ENCODE assay signal across 1 cellular context in the genomic region with DNA sequence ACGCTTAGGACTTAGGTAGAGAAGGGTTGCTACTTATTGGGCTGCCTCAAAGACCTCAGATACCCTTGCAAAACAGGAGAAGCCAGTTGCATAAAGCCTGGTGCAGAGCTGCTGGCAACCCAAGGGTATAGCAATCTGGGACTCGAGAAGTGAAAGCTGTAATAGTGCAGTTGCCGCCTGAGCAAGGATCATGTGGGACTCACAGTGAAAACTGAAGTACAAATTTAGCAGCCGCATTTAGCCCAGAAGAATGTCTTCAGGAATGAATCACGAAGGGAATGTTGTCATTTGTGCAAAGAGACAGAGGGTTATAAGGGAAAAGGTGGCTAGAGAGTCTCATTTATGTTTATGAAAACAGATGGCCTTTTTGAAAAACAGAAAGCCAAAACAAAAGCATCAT.
TF ChIP-seq lines count a peak whose summit lies in the region.

No MANE protein-coding gene starts in this region.

TF ChIP-seq in GM23338, 12 proteins besides CTCF, POLR2A, EP300 and RAD21 (continued from another document):
- TF ChIP-seq, protein P1, sequence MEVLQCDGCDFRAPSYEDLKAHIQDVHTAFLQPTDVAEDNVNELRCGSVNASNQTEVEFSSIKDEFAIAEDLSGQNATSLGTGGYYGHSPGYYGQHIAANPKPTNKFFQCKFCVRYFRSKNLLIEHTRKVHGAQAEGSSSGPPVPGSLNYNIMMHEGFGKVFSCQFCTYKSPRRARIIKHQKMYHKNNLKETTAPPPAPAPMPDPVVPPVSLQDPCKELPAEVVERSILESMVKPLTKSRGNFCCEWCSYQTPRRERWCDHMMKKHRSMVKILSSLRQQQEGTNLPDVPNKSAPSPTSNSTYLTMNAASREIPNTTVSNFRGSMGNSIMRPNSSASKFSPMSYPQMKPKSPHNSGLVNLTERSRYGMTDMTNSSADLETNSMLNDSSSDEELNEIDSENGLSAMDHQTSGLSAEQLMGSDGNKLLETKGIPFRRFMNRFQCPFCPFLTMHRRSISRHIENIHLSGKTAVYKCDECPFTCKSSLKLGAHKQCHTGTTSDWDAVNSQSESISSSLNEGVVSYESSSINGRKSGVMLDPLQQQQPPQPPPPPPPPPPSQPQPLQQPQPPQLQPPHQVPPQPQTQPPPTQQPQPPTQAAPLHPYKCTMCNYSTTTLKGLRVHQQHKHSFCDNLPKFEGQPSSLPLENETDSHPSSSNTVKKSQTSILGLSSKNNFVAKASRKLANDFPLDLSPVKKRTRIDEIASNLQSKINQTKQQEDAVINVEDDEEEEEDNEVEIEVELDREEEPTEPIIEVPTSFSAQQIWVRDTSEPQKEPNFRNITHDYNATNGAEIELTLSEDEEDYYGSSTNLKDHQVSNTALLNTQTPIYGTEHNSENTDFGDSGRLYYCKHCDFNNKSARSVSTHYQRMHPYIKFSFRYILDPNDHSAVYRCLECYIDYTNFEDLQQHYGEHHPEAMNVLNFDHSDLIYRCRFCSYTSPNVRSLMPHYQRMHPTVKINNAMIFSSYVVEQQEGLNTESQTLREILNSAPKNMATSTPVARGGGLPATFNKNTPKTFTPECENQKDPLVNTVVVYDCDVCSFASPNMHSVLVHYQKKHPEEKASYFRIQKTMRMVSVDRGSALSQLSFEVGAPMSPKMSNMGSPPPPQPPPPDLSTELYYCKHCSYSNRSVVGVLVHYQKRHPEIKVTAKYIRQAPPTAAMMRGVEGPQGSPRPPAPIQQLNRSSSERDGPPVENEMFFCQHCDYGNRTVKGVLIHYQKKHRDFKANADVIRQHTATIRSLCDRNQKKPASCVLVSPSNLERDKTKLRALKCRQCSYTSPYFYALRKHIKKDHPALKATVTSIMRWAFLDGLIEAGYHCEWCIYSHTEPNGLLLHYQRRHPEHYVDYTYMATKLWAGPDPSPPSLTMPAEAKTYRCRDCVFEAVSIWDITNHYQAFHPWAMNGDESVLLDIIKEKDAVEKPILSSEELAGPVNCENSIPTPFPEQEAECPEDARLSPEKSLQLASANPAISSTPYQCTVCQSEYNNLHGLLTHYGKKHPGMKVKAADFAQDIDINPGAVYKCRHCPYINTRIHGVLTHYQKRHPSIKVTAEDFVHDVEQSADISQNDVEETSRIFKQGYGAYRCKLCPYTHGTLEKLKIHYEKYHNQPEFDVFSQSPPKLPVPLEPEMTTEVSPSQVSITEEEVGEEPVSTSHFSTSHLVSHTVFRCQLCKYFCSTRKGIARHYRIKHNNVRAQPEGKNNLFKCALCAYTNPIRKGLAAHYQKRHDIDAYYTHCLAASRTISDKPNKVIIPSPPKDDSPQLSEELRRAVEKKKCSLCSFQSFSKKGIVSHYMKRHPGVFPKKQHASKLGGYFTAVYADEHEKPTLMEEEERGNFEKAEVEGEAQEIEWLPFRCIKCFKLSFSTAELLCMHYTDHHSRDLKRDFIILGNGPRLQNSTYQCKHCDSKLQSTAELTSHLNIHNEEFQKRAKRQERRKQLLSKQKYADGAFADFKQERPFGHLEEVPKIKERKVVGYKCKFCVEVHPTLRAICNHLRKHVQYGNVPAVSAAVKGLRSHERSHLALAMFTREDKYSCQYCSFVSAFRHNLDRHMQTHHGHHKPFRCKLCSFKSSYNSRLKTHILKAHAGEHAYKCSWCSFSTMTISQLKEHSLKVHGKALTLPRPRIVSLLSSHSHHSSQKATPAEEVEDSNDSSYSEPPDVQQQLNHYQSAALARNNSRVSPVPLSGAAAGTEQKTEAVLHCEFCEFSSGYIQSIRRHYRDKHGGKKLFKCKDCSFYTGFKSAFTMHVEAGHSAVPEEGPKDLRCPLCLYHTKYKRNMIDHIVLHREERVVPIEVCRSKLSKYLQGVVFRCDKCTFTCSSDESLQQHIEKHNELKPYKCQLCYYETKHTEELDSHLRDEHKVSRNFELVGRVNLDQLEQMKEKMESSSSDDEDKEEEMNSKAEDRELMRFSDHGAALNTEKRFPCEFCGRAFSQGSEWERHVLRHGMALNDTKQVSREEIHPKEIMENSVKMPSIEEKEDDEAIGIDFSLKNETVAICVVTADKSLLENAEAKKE (CRISPR knock-in tag; IDR thresholded peaks at IDR 0.05) = no peak
- TF ChIP-seq POLR2AphosphoS5 (IDR thresholded peaks at IDR 0.05; ENCODE audit: low read depth) = no peak
- TF ChIP-seq EZH2 (IDR thresholded peaks at IDR 0.05; ENCODE audit: low read depth, unreplicated experiment) = no peak
- TF ChIP-seq, protein P2, sequence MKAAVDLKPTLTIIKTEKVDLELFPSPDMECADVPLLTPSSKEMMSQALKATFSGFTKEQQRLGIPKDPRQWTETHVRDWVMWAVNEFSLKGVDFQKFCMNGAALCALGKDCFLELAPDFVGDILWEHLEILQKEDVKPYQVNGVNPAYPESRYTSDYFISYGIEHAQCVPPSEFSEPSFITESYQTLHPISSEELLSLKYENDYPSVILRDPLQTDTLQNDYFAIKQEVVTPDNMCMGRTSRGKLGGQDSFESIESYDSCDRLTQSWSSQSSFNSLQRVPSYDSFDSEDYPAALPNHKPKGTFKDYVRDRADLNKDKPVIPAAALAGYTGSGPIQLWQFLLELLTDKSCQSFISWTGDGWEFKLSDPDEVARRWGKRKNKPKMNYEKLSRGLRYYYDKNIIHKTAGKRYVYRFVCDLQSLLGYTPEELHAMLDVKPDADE (IDR thresholded peaks at IDR 0.05) = no peak
- TF ChIP-seq, protein P3, sequence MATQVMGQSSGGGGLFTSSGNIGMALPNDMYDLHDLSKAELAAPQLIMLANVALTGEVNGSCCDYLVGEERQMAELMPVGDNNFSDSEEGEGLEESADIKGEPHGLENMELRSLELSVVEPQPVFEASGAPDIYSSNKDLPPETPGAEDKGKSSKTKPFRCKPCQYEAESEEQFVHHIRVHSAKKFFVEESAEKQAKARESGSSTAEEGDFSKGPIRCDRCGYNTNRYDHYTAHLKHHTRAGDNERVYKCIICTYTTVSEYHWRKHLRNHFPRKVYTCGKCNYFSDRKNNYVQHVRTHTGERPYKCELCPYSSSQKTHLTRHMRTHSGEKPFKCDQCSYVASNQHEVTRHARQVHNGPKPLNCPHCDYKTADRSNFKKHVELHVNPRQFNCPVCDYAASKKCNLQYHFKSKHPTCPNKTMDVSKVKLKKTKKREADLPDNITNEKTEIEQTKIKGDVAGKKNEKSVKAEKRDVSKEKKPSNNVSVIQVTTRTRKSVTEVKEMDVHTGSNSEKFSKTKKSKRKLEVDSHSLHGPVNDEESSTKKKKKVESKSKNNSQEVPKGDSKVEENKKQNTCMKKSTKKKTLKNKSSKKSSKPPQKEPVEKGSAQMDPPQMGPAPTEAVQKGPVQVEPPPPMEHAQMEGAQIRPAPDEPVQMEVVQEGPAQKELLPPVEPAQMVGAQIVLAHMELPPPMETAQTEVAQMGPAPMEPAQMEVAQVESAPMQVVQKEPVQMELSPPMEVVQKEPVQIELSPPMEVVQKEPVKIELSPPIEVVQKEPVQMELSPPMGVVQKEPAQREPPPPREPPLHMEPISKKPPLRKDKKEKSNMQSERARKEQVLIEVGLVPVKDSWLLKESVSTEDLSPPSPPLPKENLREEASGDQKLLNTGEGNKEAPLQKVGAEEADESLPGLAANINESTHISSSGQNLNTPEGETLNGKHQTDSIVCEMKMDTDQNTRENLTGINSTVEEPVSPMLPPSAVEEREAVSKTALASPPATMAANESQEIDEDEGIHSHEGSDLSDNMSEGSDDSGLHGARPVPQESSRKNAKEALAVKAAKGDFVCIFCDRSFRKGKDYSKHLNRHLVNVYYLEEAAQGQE (IDR thresholded peaks at IDR 0.05; ENCODE audit: unreplicated experiment) = no peak
